Comparison of ENCODE assay signal across 10 cellular contexts in the genomic region with DNA sequence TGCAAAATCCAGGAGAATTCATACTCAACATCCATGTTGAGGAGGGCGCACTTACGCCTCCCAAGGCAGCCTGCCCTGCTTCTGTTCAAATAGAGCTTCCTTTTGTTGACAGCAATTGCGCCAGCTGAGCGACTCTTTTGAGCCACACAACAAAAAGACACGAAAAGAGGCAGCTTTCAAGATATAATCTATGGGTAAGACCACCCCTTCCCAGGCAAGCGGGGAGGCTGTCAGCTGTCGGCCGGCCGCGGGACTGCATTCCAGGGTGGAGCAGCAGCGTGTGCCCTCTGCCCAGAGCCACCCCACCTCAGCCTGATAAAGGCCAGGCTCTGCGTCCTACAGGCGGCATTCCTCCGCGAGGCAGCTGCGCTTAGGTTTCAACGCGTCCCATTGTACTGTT. TPM values are rescaled to one million over a fixed set of nuclear protein-coding genes. Genes with fewer than 3 reads are reported as not detected.
DNase-seq lines count a peak whose midpoint lies in the region; TF ChIP-seq lines count a peak whose summit lies in the region.
"Had no signal": no experiment of that assay in that cellular context is flagged by ENCODE, and none has a peak within 500 bp of the region (broad histone marks: within the 10 kb centered on the region; RNA-seq: fewer than 3 reads in every experiment).

No MANE protein-coding gene starts in this region.

- no peaks in the 10 kb centered on the region for H3K27me3 ChIP-seq in sigmoid colon

- peak overlapping the region in 3 of 4 donors; percentile 23 to 66 (median 57) for H3K27ac ChIP-seq in sigmoid colon

- H3K4me1 ChIP-seq in sigmoid colon: peaks cover 0 to 21% (median 8%) of the 10 kb centered on the region in 4 donors

- DNase-seq in NCI-H1105 treated with DMSO at 0.1 percent for 48 hours (lab: John Stamatoyannopoulos, UW) (peak; percentile 87), SK-N-DZ (ENCODE audit: low spot score) (peak; percentile 70), sigmoid colon (no peak), ureter (ENCODE audit: low spot score) (no peak)
- no peak for DNase-seq in effector CD8-positive, alpha-beta T cell (lab: John Stamatoyannopoulos, UW)
- DNase-seq in activated CD8-positive, alpha-beta memory T cell treated with anti-CD3 and anti-CD28 coated beads for 24 hours: no peak
- no peak for DNase-seq in activated CD4-positive, alpha-beta T cell treated with anti-CD3 and anti-CD28 coated beads for 48 hours
- DNase-seq: activated T-cell treated with anti-CD3 and anti-CD28 coated beads, Interleukin-2, amount 50 U/mL, for 72 hours; esophagus squamous epithelium had no signal

- H3K9me3 ChIP-seq in iPS-18c (ENCODE audit: control insufficient read depth, insufficient read depth, low read length) (no peaks in the 10 kb centered on the region), sigmoid colon (peaks cover 0 to 4% (median 2%) of the 10 kb centered on the region in 4 donors)

- intact Hi-C loops in sigmoid colon (cut with DNase I): no loop called here

- H3K36me3 ChIP-seq in sigmoid colon: no peaks in the 10 kb centered on the region
- H3K36me3 ChIP-seq: esophagus squamous epithelium had no signal

- no peak for TF ChIP-seq EP300 in sigmoid colon (IDR thresholded peaks at IDR 0.05)

- H3K4me3 ChIP-seq in iPS-18c (ENCODE audit: insufficient read depth, low read depth, low read length) (peak overlapping the region; percentile 36; the same call in 1 of the 2 replicates), sigmoid colon (peak overlapping the region in 3 of 4 donors; percentile 15 to 33 (median 25))
- H3K4me3 ChIP-seq: esophagus squamous epithelium had no signal

- no peak for TF ChIP-seq POLR2A in sigmoid colon (IDR thresholded peaks at IDR 0.05)

- no peak for TF ChIP-seq CTCF in sigmoid colon (IDR thresholded peaks at IDR 0.05)

- 4 to 11% methylated on average over 18 of the region's 18 CpGs for WGBS in sigmoid colon, 2 donors

RNA-seq across cellular contexts. Expression of a gene that starts 15.8 kb away (rescaled TPM):
- polyA plus RNA-seq in SK-N-DZ (2014; cell fraction: cytosol; rRNA removed): not detected in 2 replicates
- polyA plus RNA-seq in SK-N-DZ (2014; cell fraction: nucleus; rRNA removed): not detected in 2 replicates
- total RNA-seq in sigmoid colon: under 1 TPM in 3 of 4 donors, not detected in 1; under 0.01 to 0.55 (median 0.41) TPM
- polyA plus RNA-seq in sigmoid colon: under 1 TPM; 0.23 to 0.66 (median 0.60) TPM
- total RNA-seq in ureter: 0.29 TPM
- total RNA-seq: activated T-cell treated with anti-CD3 and anti-CD28 coated beads, Interleukin-2, amount 50 U/mL, for 72 hours had no signal

Comparison
In these comparisons a context has a peak if more than half of its experiments do, and no peak if none do; other contexts are left out.
1. DNase-seq: peak in NCI-H1105 treated with DMSO at 0.1 percent for 48 hours (single experiment) and SK-N-DZ (single experiment); none in sigmoid colon (single experiment), ureter (single experiment), effector CD8-positive, alpha-beta T cell (single experiment), activated CD8-positive, alpha-beta memory T cell treated with anti-CD3 and anti-CD28 coated beads for 24 hours (single experiment) and activated CD4-positive, alpha-beta T cell treated with anti-CD3 and anti-CD28 coated beads for 48 hours (single experiment).